ENCODE assay signal across 17 cellular contexts in the genomic region with DNA sequence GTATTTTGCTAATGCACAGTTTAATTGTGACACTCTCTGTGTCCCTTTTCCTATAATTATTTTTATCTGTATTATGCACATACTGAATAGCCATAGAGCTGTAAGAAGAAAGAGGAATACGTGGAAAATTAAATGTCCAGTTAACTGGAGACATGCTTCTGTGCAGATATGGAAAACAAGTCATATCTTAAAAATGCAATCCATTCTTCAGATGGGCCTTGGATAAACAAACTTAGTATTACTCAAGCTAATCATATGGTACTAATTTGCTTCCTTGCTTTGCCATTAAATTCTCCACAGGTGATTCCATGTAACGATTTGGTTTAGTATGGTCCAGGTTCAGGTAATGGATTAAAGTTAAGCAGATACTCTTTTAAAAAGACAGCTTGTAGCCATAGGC.
DNase-seq lines count a peak whose midpoint lies in the region; ATAC-seq and FAIRE-seq lines count a peak whose summit lies in the region.
"Had no signal": no experiment of that assay in that cellular context is flagged by ENCODE, and none has a peak within 500 bp of the region (broad histone marks: within the 10 kb centered on the region; RNA-seq: fewer than 3 reads in every experiment).

No MANE protein-coding gene starts in this region.

- no peak for ATAC-seq in GM18498 (IDR thresholded peaks at IDR 0.05; ENCODE audit: unreplicated experiment)

- intact Hi-C loops in posterior vena cava (cut with DNase I): no loop called here

- no peaks in the 10 kb centered on the region for H3K27me3 ChIP-seq in adipocyte (replicated peaks; ENCODE audit: control insufficient read depth, insufficient read depth, low read length)
- H3K27me3 ChIP-seq: MG63, SJSA1 had no signal

- no peaks in the 10 kb centered on the region for H3K9me3 ChIP-seq in adipocyte (ENCODE audit: control insufficient read depth, low read length)
- H3K9me3 ChIP-seq: MG63, SJSA1 had no signal

- FAIRE-seq in GM19239 (lab: Jason Lieb, UNC): no peak
- FAIRE-seq: H1 had no signal

- H3K4me3 ChIP-seq in adipocyte (ENCODE audit: low read length): no peak overlapping the region
- H3K4me3 ChIP-seq: MG63, SJSA1 had no signal

- H3K36me3 ChIP-seq in adipocyte (ENCODE audit: control insufficient read depth, insufficient read depth, low read length, severe bottlenecking): no peaks in the 10 kb centered on the region
- H3K36me3 ChIP-seq: MG63, SJSA1 had no signal

- DNase-seq in EH (ENCODE audit: low read depth) (peak; percentile 77), adipocyte (ENCODE audit: low read depth) (peak; percentile 75), fibroblast of gingiva (ENCODE audit: low read depth) (peak; percentile 60), kidney glomerular epithelial cell (lab: John Stamatoyannopoulos, UW) (peak; percentile 13), cortex of kidney (lab: John Stamatoyannopoulos, UW) (no peak), GM19239 (ENCODE audit: insufficient read length, low spot score) (no peak), posterior vena cava (ENCODE audit: low spot score) (no peak)
- DNase-seq: CD4-positive, alpha-beta T cell; MG63; NCI-H1092; NCI-H1694 treated with DMSO at 0.1 percent for 48 hours; NCI-H2107; NCI-H2227 treated with DMSO at 0.1 percent for 48 hours; NCI-H524 had no signal

- peak overlapping the region; percentile 33 for H3K9ac ChIP-seq in adipocyte (ENCODE audit: low read length)

- H3K4me1 ChIP-seq in adipocyte (ENCODE audit: control insufficient read depth, insufficient read depth, low read length): peaks cover 40% of the 10 kb centered on the region

Comparison
In these comparisons a context has a peak if more than half of its experiments do, and no peak if none do; other contexts are left out.
1. DNase-seq: peak in EH (single experiment), adipocyte (single experiment), fibroblast of gingiva (single experiment) and kidney glomerular epithelial cell (single experiment); none in cortex of kidney (single experiment), GM19239 (single experiment) and posterior vena cava (single experiment).